ENCODE assay signal across 1 cellular context in genomic region chr19:42242071-42242511, GRCh38.
TF ChIP-seq lines count a peak whose summit lies in the region.

No MANE protein-coding gene starts in this region.

TF ChIP-seq in GM12878, 131 proteins besides CTCF, POLR2A, EP300 and RAD21 (continued from another document):
- TF ChIP-seq ZBTB40 (IDR thresholded peaks at IDR 0.05; ENCODE audit: borderline replicate concordance) (no peak), IKZF1 (conservative IDR thresholded peaks at IDR 0.05) (no peak), YBX1 (IDR thresholded peaks at IDR 0.05) (no peak), KLF5 (IDR thresholded peaks at IDR 0.05; ENCODE audit: partially characterized antibody) (no peak), HDAC6 (IDR thresholded peaks at IDR 0.05; ENCODE audit: unreplicated experiment) (no peak), E4F1 (IDR thresholded peaks at IDR 0.05; ENCODE audit: borderline replicate concordance, partially characterized antibody) (no peak), YY1 (IDR thresholded peaks at IDR 0.05; ENCODE audit: low read depth, low read length) (no peak), SMARCA5 (IDR thresholded peaks at IDR 0.05) (peak; percentile 93; the same call in 1 of the 2 replicates), TAF1 (IDR thresholded peaks at IDR 0.05; ENCODE audit: borderline replicate concordance, low read depth, low read length) (no peak), TCF12 (IDR thresholded peaks at IDR 0.05; ENCODE audit: low read depth, low read length) (no peak)
